Comparison of ENCODE assay signal across 12 cellular contexts in genomic region chr3:190323241-190323617, GRCh38. TPM values are rescaled to one million over a fixed set of nuclear protein-coding genes. Genes with fewer than 3 reads are reported as not detected.
DNase-seq lines count a peak whose midpoint lies in the region; ATAC-seq, FAIRE-seq and TF ChIP-seq lines count a peak whose summit lies in the region.
"Had no signal": no experiment of that assay in that cellular context is flagged by ENCODE, and none has a peak within 500 bp of the region (broad histone marks: within the 10 kb centered on the region; RNA-seq: fewer than 3 reads in every experiment).

No MANE protein-coding gene starts in this region.

- H3K27ac Mint-ChIP-seq in activated naive CD8-positive, alpha-beta T cell = no peak overlapping the region
- H3K27ac Mint-ChIP-seq in activated naive CD8-positive, alpha-beta T cell treated with anti-CD3 and anti-CD28 coated beads for 36 hours = no peak overlapping the region
- H3K27ac Mint-ChIP-seq: activated CD4-positive, alpha-beta memory T cell treated with anti-CD3 and anti-CD28 coated beads, Interleukin-2, amount 10 ng/mL, durations not matched to agents 7 days and 5 days; IgD-negative memory B cell had no signal

- H3K27ac ChIP-seq in breast epithelium = peak overlapping the region; percentile 21 to 71
- no peak overlapping the region for H3K27ac ChIP-seq in lower lobe of right lung

- H3K4me3 Mint-ChIP-seq in activated naive CD8-positive, alpha-beta T cell = peak overlapping the region; percentile 79
- H3K4me3 Mint-ChIP-seq in activated naive CD8-positive, alpha-beta T cell treated with anti-CD3 and anti-CD28 coated beads for 36 hours = no peak overlapping the region
- H3K4me3 Mint-ChIP-seq: activated CD4-positive, alpha-beta memory T cell treated with anti-CD3 and anti-CD28 coated beads, Interleukin-2, amount 10 ng/mL, durations not matched to agents 7 days and 5 days had no signal

- H3K9me3 ChIP-seq in breast epithelium (no peaks in the 10 kb centered on the region), lower lobe of right lung (no peaks in the 10 kb centered on the region)
- H3K9me3 ChIP-seq: tibial nerve had no signal

- DNase-seq in activated naive CD8-positive, alpha-beta T cell treated with anti-CD3 and anti-CD28 coated beads for 36 hours = no peak
- DNase-seq in breast epithelium (ENCODE audit: low spot score in 2 of 2) (no peak), lower lobe of right lung (no peak), ureter (ENCODE audit: low spot score) (peak; percentile 56), NCI-H1694 (lab: John Stamatoyannopoulos, UW) (no peak), urothelium cell line (ENCODE audit: low spot score) (no peak)
- DNase-seq: activated CD4-positive, alpha-beta memory T cell treated with anti-CD3 and anti-CD28 coated beads, Interleukin-2, amount 10 ng/mL, durations not matched to agents 7 days and 5 days; HCEC 1CT had no signal

- H3K4me3 ChIP-seq in breast epithelium = peak overlapping the region in 2 of 3 donors; percentile 58 to 68
- H3K4me3 ChIP-seq in lower lobe of right lung = peak overlapping the region; percentile 66

- H3K36me3 Mint-ChIP-seq in activated naive CD8-positive, alpha-beta T cell = no peaks in the 10 kb centered on the region
- no peaks in the 10 kb centered on the region for H3K36me3 Mint-ChIP-seq in activated naive CD8-positive, alpha-beta T cell treated with anti-CD3 and anti-CD28 coated beads for 36 hours
- H3K36me3 Mint-ChIP-seq: IgD-negative memory B cell had no signal

- ATAC-seq in lower lobe of right lung = peak; percentile 33 to 35
- no peak for ATAC-seq in HG03521 (IDR thresholded peaks at IDR 0.05; ENCODE audit: unreplicated experiment)

- TF ChIP-seq CTCF in breast epithelium (IDR thresholded peaks at IDR 0.05) (no peak), lower lobe of right lung (IDR thresholded peaks at IDR 0.05) (no peak)

- no peaks in the 10 kb centered on the region for H3K9me3 Mint-ChIP-seq in activated naive CD8-positive, alpha-beta T cell (ENCODE audit: low read depth)
- no peaks in the 10 kb centered on the region for H3K9me3 Mint-ChIP-seq in activated naive CD8-positive, alpha-beta T cell treated with anti-CD3 and anti-CD28 coated beads for 36 hours
- H3K9me3 Mint-ChIP-seq: activated CD4-positive, alpha-beta memory T cell treated with anti-CD3 and anti-CD28 coated beads, Interleukin-2, amount 10 ng/mL, durations not matched to agents 7 days and 5 days; IgD-negative memory B cell had no signal

- no peaks in the 10 kb centered on the region for H3K4me1 ChIP-seq in breast epithelium
- H3K4me1 ChIP-seq in lower lobe of right lung = peaks cover 22% of the 10 kb centered on the region

- peaks cover 33% of the 10 kb centered on the region for H3K4me1 Mint-ChIP-seq in activated naive CD8-positive, alpha-beta T cell (ENCODE audit: low read depth)
- peaks cover 26% of the 10 kb centered on the region for H3K4me1 Mint-ChIP-seq in activated naive CD8-positive, alpha-beta T cell treated with anti-CD3 and anti-CD28 coated beads for 36 hours

- H3K27me3 Mint-ChIP-seq in activated naive CD8-positive, alpha-beta T cell = peaks cover 33% of the 10 kb centered on the region
- peaks cover 54% of the 10 kb centered on the region for H3K27me3 Mint-ChIP-seq in activated naive CD8-positive, alpha-beta T cell treated with anti-CD3 and anti-CD28 coated beads for 36 hours

- TF ChIP-seq POLR2A in breast epithelium (IDR thresholded peaks at IDR 0.05) = no peak

- H3K27me3 ChIP-seq in breast epithelium = no peaks in the 10 kb centered on the region
- H3K27me3 ChIP-seq in lower lobe of right lung (ENCODE audit: low read depth) = no peaks in the 10 kb centered on the region
- H3K27me3 ChIP-seq: tibial nerve had no signal

- no peak for FAIRE-seq in urothelium cell line (lab: Jason Lieb, UNC)

- intact Hi-C loops in breast epithelium (cut with DNase I; ENCODE audit: low total_unique reads) = no loop called here
- intact Hi-C loops in lower lobe of right lung (cut with DNase I) = loop anchor here (10.0 kb wide), 1 partner anchor 358 kb away; no protein-coding TSS in a partner anchor

- H3K36me3 ChIP-seq in breast epithelium (no peaks in the 10 kb centered on the region), lower lobe of right lung (no peaks in the 10 kb centered on the region)
- H3K36me3 ChIP-seq: tibial nerve had no signal

RNA-seq across cellular contexts. Expression of gene CLDN1, which starts 1.0 kb away (rescaled TPM):
- under 1 TPM; 0.08 to 0.10 TPM for total RNA-seq in activated naive CD8-positive, alpha-beta T cell treated with anti-CD3 and anti-CD28 coated beads for 36 hours
- total RNA-seq in breast epithelium (10 to 100 TPM in 1 of 3 donors, 1 to 10 TPM in 1, under 1 TPM in 1; 0.80 to 51.8 (median 2.9) TPM), lower lobe of right lung (5.2 TPM), ureter (64.2 TPM)
- total RNA-seq: activated CD4-positive, alpha-beta memory T cell treated with anti-CD3 and anti-CD28 coated beads, Interleukin-2, amount 10 ng/mL, durations not matched to agents 7 days and 5 days had no signal
